Comparison of ENCODE assay signal across 17 cellular contexts in genomic region chr5:72140711-72141110, GRCh38. TPM values are rescaled to one million over a fixed set of nuclear protein-coding genes. Genes with fewer than 3 reads are reported as not detected.
A peak's percentile ranks its signal among the peaks of the same experiment; 100 is the strongest.
DNase-seq lines count a peak whose midpoint lies in the region; ATAC-seq and TF ChIP-seq lines count a peak whose summit lies in the region.
"Had no signal": no experiment of that assay in that cellular context is flagged by ENCODE, and none has a peak within 500 bp of the region (broad histone marks: within the 10 kb centered on the region; RNA-seq: fewer than 3 reads in every experiment).

No MANE protein-coding gene starts in this region.

- no peaks in the 10 kb centered on the region for H3K27me3 ChIP-seq in ACC112 (ENCODE audit: insufficient read depth, low read length)
- no peaks in the 10 kb centered on the region for H3K27me3 ChIP-seq in PC-9 (ENCODE audit: insufficient read depth, low read depth)
- no peaks in the 10 kb centered on the region for H3K27me3 ChIP-seq in fibroblast of lung (ENCODE audit: control insufficient read depth, insufficient read depth, low read length)
- H3K27me3 ChIP-seq in skeletal muscle tissue (ENCODE audit: control insufficient read depth in 3 of 3, insufficient read depth in 3 of 3, low read length in 3 of 3), result no peaks in the 10 kb centered on the region
- H3K27me3 ChIP-seq: left lung, upper lobe of left lung had no signal

- H3K9ac ChIP-seq in fibroblast of lung (ENCODE audit: insufficient read depth, low read length), result no peak overlapping the region
- H3K9ac ChIP-seq in skeletal muscle tissue (ENCODE audit: low read depth in 1 of 3, low read length in 3 of 3), result no peak overlapping the region

- peak overlapping the region; percentile 95 for H3K27ac ChIP-seq in ACC112 (ENCODE audit: low read depth, low read length)
- H3K27ac ChIP-seq in PC-9, result peak overlapping the region; percentile 72
- peak overlapping the region; percentile 66 for H3K27ac ChIP-seq in fibroblast of lung (ENCODE audit: insufficient read depth, low read length)
- H3K27ac ChIP-seq in skeletal muscle tissue (ENCODE audit: low read depth, low read length), result peak overlapping the region; percentile 25
- H3K27ac ChIP-seq: left lung, upper lobe of left lung had no signal

- POLR2A ChIA-PET in PC-9 (lab: Charles Lee; ENCODE audit: unreplicated experiment), result no interaction called here

- BruUV-seq in PC-9 (replicated peaks; lab: Mats Ljungman, UMichigan), result no TSS peak

- H3K4me2 ChIP-seq in PC-9, result peak overlapping the region; percentile 37; the same call in 1 of the 2 replicates
- H3K4me2 ChIP-seq in fibroblast of lung (ENCODE audit: extremely low read depth, insufficient read depth, low read length), result no peak overlapping the region

- H3K9me3 ChIP-seq in PC-9 (ENCODE audit: insufficient read depth, low read depth) (no peaks in the 10 kb centered on the region), fibroblast of lung (ENCODE audit: control insufficient read depth, insufficient read depth, low read depth, low read length) (no peaks in the 10 kb centered on the region), skeletal muscle tissue (ENCODE audit: control insufficient read depth in 3 of 3, low read length in 3 of 3) (no peaks in the 10 kb centered on the region), T-helper 17 cell (ENCODE audit: control insufficient read depth, low read length, poor library complexity, severe bottlenecking) (no peaks in the 10 kb centered on the region)
- H3K9me3 ChIP-seq: left lung, upper lobe of left lung had no signal

- H3K27me3 Mint-ChIP-seq in T-helper 17 cell, result peaks cover 69% of the 10 kb centered on the region

- no peaks in the 10 kb centered on the region for H3K36me3 Mint-ChIP-seq in T-helper 17 cell (ENCODE audit: low read depth)
- H3K36me3 Mint-ChIP-seq: natural killer cell had no signal

- CTCF ChIA-PET in PC-9 (lab: Charles Lee), result no interaction called here

- no peak for DNase-seq in PC-9
- no peak for DNase-seq in fibroblast of lung (ENCODE audit: low read depth in 2 of 2)
- DNase-seq in T-helper 17 cell, result no peak
- no peak for DNase-seq in NCI-H82 (lab: John Stamatoyannopoulos, UW)
- DNase-seq in activated CD4-positive, alpha-beta T cell treated with anti-CD3 and anti-CD28 coated beads, Interleukin-2, amount 50 U/mL, for 1 hour, result no peak
- DNase-seq: activated naive CD4-positive, alpha-beta T cell; left lung; MV-4-11; natural killer cell; retina; stimulated activated CD4-positive, alpha-beta T cell treated with anti-CD3 and anti-CD28 coated beads, Interleukin-4, amount 100 ng/mL, for 1 hour; stimulated activated CD8-positive, alpha-beta memory T cell treated with anti-CD3 and anti-CD28 coated beads, Interleukin-4, amount 100 ng/mL, for 48 hours; upper lobe of left lung had no signal

- peaks cover 10% of the 10 kb centered on the region; the same call in 1 of the 2 replicates for H3F3A ChIP-seq in PC-9 (ENCODE audit: insufficient read depth, low read depth)

- H3K4me1 ChIP-seq in ACC112 (ENCODE audit: control insufficient read depth, insufficient read depth, low read length, unreplicated experiment) (peaks cover 81% of the 10 kb centered on the region), PC-9 (replicated peaks; ENCODE audit: insufficient read depth) (peaks cover 27% of the 10 kb centered on the region), fibroblast of lung (ENCODE audit: control insufficient read depth, extremely low read depth, insufficient read depth, low read length) (peaks cover 36% of the 10 kb centered on the region), skeletal muscle tissue (ENCODE audit: control insufficient read depth in 3 of 3, insufficient read depth in 3 of 3, low read length in 3 of 3) (peaks cover 5 to 24% (median 5%) of the 10 kb centered on the region in 3 donors)
- H3K4me1 ChIP-seq: left lung, upper lobe of left lung had no signal

- ATAC-seq in T-helper 17 cell (no peak), GM18867 (IDR thresholded peaks at IDR 0.05; ENCODE audit: unreplicated experiment) (no peak)
- ATAC-seq: activated CD4-positive, CD25-positive, alpha-beta regulatory T cell treated with anti-CD3 and anti-CD28 coated beads, Interleukin-2, amount 50 U/mL, for 24 hours; natural killer cell had no signal

- H3K4me1 Mint-ChIP-seq in T-helper 17 cell, result peaks cover 2% of the 10 kb centered on the region

- H4K20me1 ChIP-seq in PC-9 (ENCODE audit: insufficient read depth) (0 out of 2 replicates have a peak, but pooled peaks cover 4% of the 10 kb centered on the region), fibroblast of lung (ENCODE audit: control insufficient read depth, extremely low read depth, insufficient read depth, low read length) (no peaks in the 10 kb centered on the region)

- TF ChIP-seq CTCF in PC-9 (conservative IDR thresholded peaks at IDR 0.05) (no peak), fibroblast of lung (conservative IDR thresholded peaks at IDR 0.05 in 1 of 2, IDR thresholded peaks at IDR 0.05 in 1 of 2; ENCODE audit: low read depth in 1 of 2, low read length in 2 of 2) (no peak)

- H3K79me2 ChIP-seq in ACC112 (ENCODE audit: control insufficient read depth, insufficient read depth, low read length, unreplicated experiment), result peaks cover 79% of the 10 kb centered on the region
- H3K79me2 ChIP-seq in PC-9 (ENCODE audit: low read depth), result peaks cover 52% of the 10 kb centered on the region
- peaks cover 54% of the 10 kb centered on the region for H3K79me2 ChIP-seq in fibroblast of lung (ENCODE audit: control insufficient read depth, insufficient read depth, low read length)

- H3K36me3 ChIP-seq in ACC112 (ENCODE audit: insufficient read depth, low read length), result peaks cover 7% of the 10 kb centered on the region; the same call in 1 of the 2 replicates
- H3K36me3 ChIP-seq in PC-9 (ENCODE audit: low read depth), result peaks cover 22% of the 10 kb centered on the region; the same call in 1 of the 2 replicates
- H3K36me3 ChIP-seq in fibroblast of lung (ENCODE audit: control insufficient read depth, insufficient read depth, low read length), result peaks cover 3% of the 10 kb centered on the region
- no peaks in the 10 kb centered on the region for H3K36me3 ChIP-seq in skeletal muscle tissue (ENCODE audit: control insufficient read depth in 3 of 3, insufficient read depth in 3 of 3, low read length in 3 of 3)
- H3K36me3 ChIP-seq: left lung, upper lobe of left lung had no signal

- H3K4me3 ChIP-seq in ACC112 (ENCODE audit: low read depth, low read length) (peak overlapping the region; percentile 25; the same call in 1 of the 2 replicates), PC-9 (no peak overlapping the region), fibroblast of lung (replicated peaks in 1 of 4; ENCODE audit: control extremely low read depth in 1 of 4, insufficient read depth in 1 of 4, low read depth in 3 of 4, low read length in 4 of 4) (no peak overlapping the region), skeletal muscle tissue (ENCODE audit: low read length in 3 of 3) (no peak overlapping the region)
- H3K4me3 ChIP-seq: left lung, upper lobe of left lung had no signal

- intact Hi-C loops in PC-9 (cut with micrococcal nuclease; ENCODE audit: unreplicated experiment), result loop anchor here (1.0 to 2.0 kb wide), 2 partner anchors 39 to 126 kb away; no protein-coding TSS in a partner anchor

- H2AFZ ChIP-seq in ACC112 (ENCODE audit: low read length, unreplicated experiment) (no peak overlapping the region), PC-9 (no peak overlapping the region), fibroblast of lung (ENCODE audit: low read length) (no peak overlapping the region)

- no peak overlapping the region for H3K27ac Mint-ChIP-seq in T-helper 17 cell
- H3K27ac Mint-ChIP-seq: natural killer cell had no signal

- no peaks in the 10 kb centered on the region for H3K9me2 ChIP-seq in PC-9 (ENCODE audit: insufficient read depth)

- no peak overlapping the region for H3K4me3 Mint-ChIP-seq in T-helper 17 cell
- H3K4me3 Mint-ChIP-seq: natural killer cell had no signal

RNA-seq across cellular contexts. Expression of gene MAP1B, which starts 33.4 kb away (rescaled TPM):
- total RNA-seq in PC-9 (2021) (159 and 163 TPM in 2 replicates), fibroblast of lung (44.9 and 83.4 TPM in 2 replicates), skeletal muscle tissue (22.4 TPM), T-helper 17 cell (1 to 10 TPM in 1 of 2 donors, under 1 TPM in 1; 0.05 to 1.4 TPM)
- polyA plus RNA-seq in fibroblast of lung, result 84.4 and 109 TPM in 2 replicates
- polyA plus RNA-seq in fibroblast of lung (2012), result 56.7 and 103 TPM in 2 replicates
- 178 and 206 TPM in 2 replicates for polyA minus RNA-seq in fibroblast of lung (ENCODE audit: low replicate concordance)

Comparison
In these comparisons a context has a peak if more than half of its experiments do, and no peak if none do; other contexts are left out.
1. H3K27ac ChIP-seq: peak in every context shown above with its lines; median percentile 95 in ACC112; 72 in PC-9; 66 in fibroblast of lung; 25 in skeletal muscle tissue.